In the genomic region with DNA sequence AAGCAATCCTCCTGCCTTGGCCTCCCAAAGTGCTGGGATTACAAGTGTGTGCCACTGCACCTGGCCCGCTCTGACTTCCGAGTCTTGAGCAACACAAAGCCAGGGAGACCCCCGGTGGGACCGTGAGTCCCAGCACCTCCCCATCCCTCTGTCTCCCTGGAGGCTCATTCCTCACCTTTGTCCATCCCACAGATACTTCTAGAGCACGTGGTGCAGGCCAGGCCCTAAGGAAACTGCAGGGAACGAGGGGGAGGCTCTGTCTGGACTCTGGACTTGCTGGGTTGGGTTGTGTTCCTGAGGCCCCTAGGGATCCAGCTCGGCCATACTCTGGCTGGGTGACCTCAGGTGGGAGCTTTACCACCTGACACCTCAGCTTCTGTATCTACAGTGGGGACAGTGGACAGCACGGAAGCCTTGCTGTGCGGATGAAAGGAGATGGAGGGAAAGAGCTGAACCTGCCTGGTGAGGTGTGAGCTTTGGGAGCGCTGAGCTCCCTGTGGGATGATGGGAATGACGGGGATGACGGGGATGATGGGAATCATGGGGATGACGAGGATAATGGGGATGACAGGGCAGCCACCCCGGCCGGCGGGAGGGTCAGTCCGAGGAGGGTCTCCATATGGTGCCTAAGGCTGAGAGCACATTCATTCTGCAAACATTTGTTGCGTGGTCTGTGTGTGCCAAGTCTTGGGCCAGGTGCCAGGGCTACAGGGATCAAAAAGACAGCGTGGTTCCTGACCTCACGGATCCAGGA, we compare ENCODE assay signal across 15 cellular contexts. TPM values are rescaled to one million over a fixed set of nuclear protein-coding genes. Genes with fewer than 3 reads are reported as not detected.
DNase-seq lines count a peak whose midpoint lies in the region; ATAC-seq and TF ChIP-seq lines count a peak whose summit lies in the region.
"Had no signal": no experiment of that assay in that cellular context is flagged by ENCODE, and none has a peak within 500 bp of the region (broad histone marks: within the 10 kb centered on the region; RNA-seq: fewer than 3 reads in every experiment).

No MANE protein-coding gene starts in this region.

- H3K4me3 Mint-ChIP-seq in activated naive CD8-positive, alpha-beta T cell treated with anti-CD3 and anti-CD28 coated beads, Interleukin-2, amount 10 ng/mL, durations not matched to agents 7 days and 5 days: no peak overlapping the region
- no peak overlapping the region for H3K4me3 Mint-ChIP-seq in activated naive CD8-positive, alpha-beta T cell treated with anti-CD3 and anti-CD28 coated beads, Interleukin-2, amount 50 U/mL, for 24 hours
- H3K4me3 Mint-ChIP-seq in stimulated activated naive B cell treated with anti-CD40 and anti-IgM and Interleukin-4, amounts not matched to agents 10 μg/mL and 1 μg/mL and 100 μg/mL, for 72 hours: no peak overlapping the region
- H3K4me3 Mint-ChIP-seq: CD4-positive, alpha-beta T cell had no signal

- H3K4me3 ChIP-seq in WERI-Rb-1 (ENCODE audit: low read depth, low read length): no peak overlapping the region

- no peaks in the 10 kb centered on the region for H3K27me3 Mint-ChIP-seq in activated naive CD8-positive, alpha-beta T cell treated with anti-CD3 and anti-CD28 coated beads, Interleukin-2, amount 10 ng/mL, durations not matched to agents 7 days and 5 days
- no peaks in the 10 kb centered on the region for H3K27me3 Mint-ChIP-seq in activated naive CD8-positive, alpha-beta T cell treated with anti-CD3 and anti-CD28 coated beads, Interleukin-2, amount 50 U/mL, for 24 hours
- no peaks in the 10 kb centered on the region for H3K27me3 Mint-ChIP-seq in stimulated activated naive B cell treated with anti-CD40 and anti-IgM and Interleukin-4, amounts not matched to agents 10 μg/mL and 1 μg/mL and 100 μg/mL, for 72 hours
- H3K27me3 Mint-ChIP-seq: CD4-positive, alpha-beta T cell had no signal

- H3K9me3 ChIP-seq in WERI-Rb-1 (ENCODE audit: severe bottlenecking): no peaks in the 10 kb centered on the region

- H3K36me3 Mint-ChIP-seq in activated naive CD8-positive, alpha-beta T cell treated with anti-CD3 and anti-CD28 coated beads, Interleukin-2, amount 10 ng/mL, durations not matched to agents 7 days and 5 days: no peaks in the 10 kb centered on the region
- no peaks in the 10 kb centered on the region for H3K36me3 Mint-ChIP-seq in activated naive CD8-positive, alpha-beta T cell treated with anti-CD3 and anti-CD28 coated beads, Interleukin-2, amount 50 U/mL, for 24 hours (ENCODE audit: low read depth)
- H3K36me3 Mint-ChIP-seq in stimulated activated naive B cell treated with anti-CD40 and anti-IgM and Interleukin-4, amounts not matched to agents 10 μg/mL and 1 μg/mL and 100 μg/mL, for 72 hours: peaks cover 2 to 13% of the 10 kb centered on the region in 2 donors

- H3K4me1 Mint-ChIP-seq in activated naive CD8-positive, alpha-beta T cell treated with anti-CD3 and anti-CD28 coated beads, Interleukin-2, amount 10 ng/mL, durations not matched to agents 7 days and 5 days: no peaks in the 10 kb centered on the region
- no peaks in the 10 kb centered on the region for H3K4me1 Mint-ChIP-seq in activated naive CD8-positive, alpha-beta T cell treated with anti-CD3 and anti-CD28 coated beads, Interleukin-2, amount 50 U/mL, for 24 hours
- peaks cover 7 to 12% of the 10 kb centered on the region in 2 donors for H3K4me1 Mint-ChIP-seq in stimulated activated naive B cell treated with anti-CD40 and anti-IgM and Interleukin-4, amounts not matched to agents 10 μg/mL and 1 μg/mL and 100 μg/mL, for 72 hours

- no peak for DNase-seq in activated naive CD8-positive, alpha-beta T cell treated with anti-CD3 and anti-CD28 coated beads, Interleukin-2, amount 10 ng/mL, durations not matched to agents 7 days and 5 days
- no peak for DNase-seq in activated naive CD8-positive, alpha-beta T cell treated with anti-CD3 and anti-CD28 coated beads, Interleukin-2, amount 50 U/mL, for 24 hours
- DNase-seq in WERI-Rb-1 (peak; percentile 30), left kidney (ENCODE audit: low read depth, low spot score) (peak; percentile 35), NCI-H1694 (lab: John Stamatoyannopoulos, UW) (no peak), NCI-H2171 treated with DMSO at 0.1 percent for 48 hours (lab: John Stamatoyannopoulos, UW) (no peak), HUDEP-2 (lab: John Stamatoyannopoulos, UW; ENCODE audit: unreplicated experiment in 76 of 76) (no peak)
- no peak for DNase-seq in stimulated activated naive B cell treated with anti-CD40 and anti-IgM and Interleukin-4, amounts not matched to agents 10 μg/mL and 1 μg/mL and 100 μg/mL, for 72 hours
- DNase-seq: CD4-positive, alpha-beta T cell; IMR-90; NCI-H146; NCI-H2081; NCI-H446 treated with DMSO at 0.1 percent for 48 hours; SIG-M5 had no signal

- POLR2A ChIA-PET in activated naive CD8-positive, alpha-beta T cell treated with anti-CD3 and anti-CD28 coated beads, Interleukin-2, amount 10 ng/mL, durations not matched to agents 7 days and 5 days (lab: Charles Lee): no interaction called here

- no peaks in the 10 kb centered on the region for H3K9me3 Mint-ChIP-seq in activated naive CD8-positive, alpha-beta T cell treated with anti-CD3 and anti-CD28 coated beads, Interleukin-2, amount 10 ng/mL, durations not matched to agents 7 days and 5 days
- no peaks in the 10 kb centered on the region for H3K9me3 Mint-ChIP-seq in activated naive CD8-positive, alpha-beta T cell treated with anti-CD3 and anti-CD28 coated beads, Interleukin-2, amount 50 U/mL, for 24 hours
- H3K9me3 Mint-ChIP-seq in stimulated activated naive B cell treated with anti-CD40 and anti-IgM and Interleukin-4, amounts not matched to agents 10 μg/mL and 1 μg/mL and 100 μg/mL, for 72 hours: no peaks in the 10 kb centered on the region
- H3K9me3 Mint-ChIP-seq: CD4-positive, alpha-beta T cell had no signal

- no peak for ATAC-seq in activated naive CD8-positive, alpha-beta T cell treated with anti-CD3 and anti-CD28 coated beads, Interleukin-2, amount 10 ng/mL, durations not matched to agents 7 days and 5 days (ENCODE audit: low read depth)
- ATAC-seq in activated naive CD8-positive, alpha-beta T cell treated with anti-CD3 and anti-CD28 coated beads, Interleukin-2, amount 50 U/mL, for 24 hours: no peak
- ATAC-seq in stimulated activated naive B cell treated with anti-CD40 and anti-IgM and Interleukin-4, amounts not matched to agents 10 μg/mL and 1 μg/mL and 100 μg/mL, for 72 hours (replicated peaks): no peak
- ATAC-seq: SK-N-SH treated with all-trans-retinoic acid at 6 μM for 48 hours had no signal

- no peaks in the 10 kb centered on the region for H3K36me3 ChIP-seq in WERI-Rb-1

- no peak for TF ChIP-seq CTCF in WERI-Rb-1 (IDR thresholded peaks at IDR 0.05; ENCODE audit: low read depth, low read length)

- H3K27ac Mint-ChIP-seq in activated naive CD8-positive, alpha-beta T cell treated with anti-CD3 and anti-CD28 coated beads, Interleukin-2, amount 10 ng/mL, durations not matched to agents 7 days and 5 days: peak overlapping the region; percentile 28
- H3K27ac Mint-ChIP-seq in activated naive CD8-positive, alpha-beta T cell treated with anti-CD3 and anti-CD28 coated beads, Interleukin-2, amount 50 U/mL, for 24 hours: no peak overlapping the region
- peak overlapping the region; percentile 15 for H3K27ac Mint-ChIP-seq in stimulated activated naive B cell treated with anti-CD40 and anti-IgM and Interleukin-4, amounts not matched to agents 10 μg/mL and 1 μg/mL and 100 μg/mL, for 72 hours
- H3K27ac Mint-ChIP-seq: CD4-positive, alpha-beta T cell had no signal

- H3K27ac ChIP-seq in WERI-Rb-1: peak overlapping the region; percentile 86

- H3K27me3 ChIP-seq in WERI-Rb-1 (ENCODE audit: insufficient read depth, low read depth, severe bottlenecking): no peaks in the 10 kb centered on the region

RNA-seq across cellular contexts. Expression of a gene that starts 26.6 kb away (rescaled TPM):
- total RNA-seq in activated naive CD8-positive, alpha-beta T cell treated with anti-CD3 and anti-CD28 coated beads, Interleukin-2, amount 10 ng/mL, durations not matched to agents 7 days and 5 days: 1 to 10 TPM; 3.6 to 3.9 TPM

RNA-seq across cellular contexts. Expression of a gene that starts 35.5 kb away (rescaled TPM):
- 10 to 100 TPM; 33.4 to 34.2 TPM for total RNA-seq in activated naive CD8-positive, alpha-beta T cell treated with anti-CD3 and anti-CD28 coated beads, Interleukin-2, amount 10 ng/mL, durations not matched to agents 7 days and 5 days

Comparison
In these comparisons a context has a peak if more than half of its experiments do, and no peak if none do; other contexts are left out.
1. DNase-seq: peak in WERI-Rb-1 (single experiment) and left kidney (single experiment); none in activated naive CD8-positive, alpha-beta T cell treated with anti-CD3 and anti-CD28 coated beads, Interleukin-2, amount 10 ng/mL, durations not matched to agents 7 days and 5 days (single experiment), activated naive CD8-positive, alpha-beta T cell treated with anti-CD3 and anti-CD28 coated beads, Interleukin-2, amount 50 U/mL, for 24 hours (single experiment), stimulated activated naive B cell treated with anti-CD40 and anti-IgM and Interleukin-4, amounts not matched to agents 10 μg/mL and 1 μg/mL and 100 μg/mL, for 72 hours (single experiment), NCI-H1694 (single experiment), NCI-H2171 treated with DMSO at 0.1 percent for 48 hours (single experiment) and HUDEP-2 (0 of 76).